In the genomic region with DNA sequence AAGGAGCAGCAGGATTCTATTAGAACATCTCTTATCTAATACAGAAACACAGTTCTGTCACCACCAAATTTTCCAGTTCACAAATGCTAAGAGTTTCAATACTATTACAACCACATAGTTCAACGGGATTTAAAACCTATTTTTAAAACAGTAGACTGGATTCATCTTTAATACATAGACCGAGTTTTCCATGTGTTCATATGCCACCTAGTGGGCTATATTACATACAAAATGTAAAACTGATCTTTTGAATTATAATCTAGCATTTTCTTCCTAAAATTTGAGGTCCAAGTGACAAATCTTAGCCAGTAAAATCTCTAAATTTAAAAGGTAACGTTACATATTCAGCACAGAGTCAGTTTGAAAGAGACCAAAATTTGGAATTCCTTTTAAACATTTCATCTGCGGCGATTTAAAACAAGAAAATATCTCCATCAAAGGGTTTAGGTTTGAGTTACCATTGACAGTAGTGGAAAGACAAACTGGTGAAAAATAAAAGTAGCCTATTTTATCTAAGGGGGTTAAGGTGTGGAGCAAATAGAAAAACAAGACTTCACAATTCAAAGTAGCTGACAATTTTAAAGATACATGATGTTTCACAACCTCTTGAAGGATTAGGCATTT, we compare ENCODE assay signal across 8 cellular contexts.
DNase-seq lines count a peak whose midpoint lies in the region; ATAC-seq, FAIRE-seq and TF ChIP-seq lines count a peak whose summit lies in the region.

No MANE protein-coding gene starts in this region.

- peak; percentile 19 for TF ChIP-seq CTCF in osteoblast (IDR thresholded peaks at IDR 0.05; ENCODE audit: extremely low read depth, low read depth, low read length)

- no peak overlapping the region for H2AFZ ChIP-seq in osteoblast (ENCODE audit: low read length)

- ATAC-seq in HG03521 (IDR thresholded peaks at IDR 0.05; ENCODE audit: unreplicated experiment) = no peak

- in situ Hi-C loops in G401 (cut with HindIII; ENCODE audit: low sequenced_read_pairs) = no loop called here

- H3K27ac ChIP-seq in osteoblast (ENCODE audit: low read depth, low read length) = no peak overlapping the region

- H3K9me3 ChIP-seq in osteoblast (ENCODE audit: low read depth, low read length) = no peaks in the 10 kb centered on the region

- FAIRE-seq in GM19239 (lab: Jason Lieb, UNC) = no peak

- no peaks in the 10 kb centered on the region for H3K79me2 ChIP-seq in osteoblast (ENCODE audit: insufficient read depth, low read length)

- DNase-seq in G401 (ENCODE audit: low spot score) (peak; percentile 8), NCI-H2171 (lab: John Stamatoyannopoulos, UW) (peak; percentile 43), dedifferentiated amniotic fluid mesenchymal stem cell (ENCODE audit: extremely low spot score) (peak; percentile 36), osteoblast (ENCODE audit: insufficient read length, low spot score, missing footprints) (peak; percentile 52), NCI-H748 treated with DMSO at 0.1 percent for 48 hours (lab: John Stamatoyannopoulos, UW) (no peak), NCI-H524 treated with DMSO at 0.1 percent for 48 hours (lab: John Stamatoyannopoulos, UW) (no peak), GM19239 (ENCODE audit: insufficient read length, low spot score) (no peak)

- no peaks in the 10 kb centered on the region for H4K20me1 ChIP-seq in osteoblast (ENCODE audit: insufficient read depth, low read length)

- H3K27me3 ChIP-seq in osteoblast (ENCODE audit: insufficient read depth, low read length) = no peaks in the 10 kb centered on the region

- no peak overlapping the region for H3K4me2 ChIP-seq in osteoblast (ENCODE audit: insufficient read depth, low read length)

- H3K36me3 ChIP-seq in osteoblast (ENCODE audit: insufficient read depth, low read length) = no peaks in the 10 kb centered on the region

- H3K4me1 ChIP-seq in osteoblast (ENCODE audit: insufficient read depth, low read length) = no peaks in the 10 kb centered on the region

- H3K4me3 ChIP-seq in osteoblast (ENCODE audit: insufficient read depth, low read length) = no peak overlapping the region

Comparison
In these comparisons a context has a peak if more than half of its experiments do, and no peak if none do; other contexts are left out.
1. DNase-seq: peak in G401 (single experiment), NCI-H2171 (single experiment), dedifferentiated amniotic fluid mesenchymal stem cell (single experiment) and osteoblast (single experiment); none in NCI-H748 treated with DMSO at 0.1 percent for 48 hours (single experiment), NCI-H524 treated with DMSO at 0.1 percent for 48 hours (single experiment) and GM19239 (single experiment).